ENCODE assay signal across 32 cellular contexts in the genomic region with DNA sequence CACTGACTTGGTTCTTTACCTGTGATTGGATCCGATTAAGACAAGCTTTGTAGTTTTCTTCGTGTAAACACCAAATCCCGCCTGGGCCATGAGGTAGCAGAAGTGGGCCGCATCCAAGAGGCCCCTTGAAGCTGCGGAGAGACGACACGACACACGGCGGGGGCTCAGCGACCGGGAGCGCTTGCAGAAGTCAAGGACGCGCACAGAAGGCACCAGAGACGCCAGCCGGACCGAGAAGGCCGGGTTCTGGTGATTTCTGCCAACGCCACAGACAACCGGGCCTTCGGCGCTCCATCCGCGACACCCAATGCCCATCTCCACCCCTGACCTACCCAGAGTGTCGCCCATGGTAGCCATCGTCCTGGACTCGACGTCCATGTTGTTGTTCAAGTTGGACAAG.
"Had no signal": no experiment of that assay in that cellular context is flagged by ENCODE, and none has a peak within 500 bp of the region (broad histone marks: within the 10 kb centered on the region; RNA-seq: fewer than 3 reads in every experiment).

No MANE protein-coding gene starts in this region.

- H3K9me3 ChIP-seq: body of pancreas, esophagus muscularis mucosa, gastrocnemius medialis had no signal

- ATAC-seq: activated CD4-positive, CD25-positive, alpha-beta regulatory T cell treated with anti-CD3 and anti-CD28 coated beads, Interleukin-2, amount 50 U/mL, for 24 hours; activated CD8-positive, alpha-beta T cell treated with anti-CD3 and anti-CD28 coated beads for 36 hours; activated T-cell treated with anti-CD3 and anti-CD28 coated beads, Interleukin-2, amount 50 U/mL, for 4 hours; activated T-helper 17 cell treated with anti-CD3 and anti-CD28 coated beads, Interleukin-2, amount 50 U/mL, for 72 hours; body of pancreas; effector memory CD8-positive, alpha-beta T cell; foreskin keratinocyte; gastrocnemius medialis; T-helper 17 cell had no signal

- FAIRE-seq: colon, endometrium had no signal

- H3K27ac ChIP-seq: body of pancreas, esophagus muscularis mucosa, foreskin keratinocyte, gastrocnemius medialis, WERI-Rb-1 had no signal

- H3K4me3 ChIP-seq: body of pancreas, esophagus muscularis mucosa, gastrocnemius medialis had no signal

- H3K4me1 ChIP-seq: body of pancreas, esophagus muscularis mucosa, foreskin keratinocyte, gastrocnemius medialis had no signal

- H3K27me3 ChIP-seq: body of pancreas, esophagus muscularis mucosa, foreskin keratinocyte, gastrocnemius medialis had no signal

- DNase-seq: activated B cell treated with CpG ODN at 0.5 μM for 24 hours; activated CD4-positive, alpha-beta T cell treated with anti-CD3 and anti-CD28 coated beads for 48 hours; activated CD4-positive, alpha-beta T cell treated with anti-CD3 and anti-CD28 coated beads, Interleukin-2, amount 50 U/mL, for 1 hour; activated CD4-positive, alpha-beta T cell treated with anti-CD3 and anti-CD28 coated beads, Interleukin-2, amount 50 U/mL, for 48 hours; activated CD8-positive, alpha-beta memory T cell treated with anti-CD3 and anti-CD28 coated beads for 24 hours; activated CD8-positive, alpha-beta T cell treated with anti-CD3 and anti-CD28 coated beads for 36 hours; activated effector memory CD4-positive, alpha-beta T cell treated with Interleukin-2 at 50 U/mL for 16 hours; activated gamma-delta T cell treated with Interleukin-2 at 50 U/mL for 16 hours; activated naive CD4-positive, alpha-beta T cell treated with anti-CD3 and anti-CD28 coated beads, Interleukin-2, amount 50 U/mL, for 16 hours; activated naive CD4-positive, alpha-beta T cell treated with Interleukin-2 at 50 U/mL for 16 hours; activated T-cell treated with anti-CD3 and anti-CD28 coated beads, Interleukin-2, amount 50 U/mL, for 4 hours; amygdala; aorta; body of pancreas; caudate nucleus; cortex of kidney; dermis blood vessel endothelial cell; effector CD4-positive, alpha-beta T cell; effector memory CD8-positive, alpha-beta T cell; erythroblast; foreskin keratinocyte; gastrocnemius medialis; glutamatergic neuron; T-helper 1 cell; T-helper 17 cell; T1000; WERI-Rb-1 had no signal
